ENCODE assay signal across 8 cellular contexts in the genomic region with DNA sequence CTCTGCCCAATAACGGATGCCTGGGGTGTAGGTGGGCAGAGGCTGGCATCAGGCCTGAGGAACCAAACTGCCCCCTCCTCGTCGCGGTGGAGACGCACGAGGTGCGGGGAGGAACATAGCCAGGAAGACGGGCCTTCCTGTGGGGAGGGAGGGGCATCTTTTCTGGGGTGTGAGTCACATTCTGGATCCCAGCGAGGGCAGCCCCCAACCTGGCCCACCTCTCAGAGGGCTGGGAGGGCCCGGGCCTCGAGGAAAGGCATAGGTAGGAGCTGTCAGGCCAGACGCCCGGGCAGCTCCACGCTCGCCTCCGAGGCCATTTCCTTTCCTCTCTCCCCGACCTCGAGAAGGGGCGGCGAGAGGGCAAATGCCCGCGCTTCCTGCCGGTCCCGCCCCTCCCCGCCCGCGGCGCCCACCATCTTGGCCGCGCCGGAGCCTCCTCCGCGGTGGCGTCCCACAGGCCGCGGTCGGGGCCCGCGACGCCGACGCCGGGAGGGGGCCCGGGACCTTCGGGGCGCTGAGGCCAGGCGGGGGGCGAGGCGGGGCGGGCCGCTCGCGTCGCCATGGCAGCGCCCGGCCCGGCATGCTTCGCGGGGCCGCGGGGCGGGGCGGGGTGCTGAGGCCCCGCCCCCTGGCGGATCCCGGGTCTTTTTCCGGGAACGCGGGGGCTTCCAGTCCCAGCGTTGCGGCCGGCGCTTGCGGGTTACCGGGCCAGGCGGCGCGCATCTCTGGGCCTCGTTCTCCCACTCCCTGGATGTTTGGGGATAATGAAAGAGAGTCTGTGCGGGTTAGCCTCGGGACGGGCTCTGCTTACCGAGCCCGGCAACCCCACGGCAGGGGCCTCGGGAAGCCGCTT. TPM values are rescaled to one million over a fixed set of nuclear protein-coding genes. Genes with fewer than 3 reads are reported as not detected.
A peak's percentile ranks its signal among the peaks of the same experiment; 100 is the strongest.
DNase-seq lines count a peak whose midpoint lies in the region; TF ChIP-seq lines count a peak whose summit lies in the region.

No MANE protein-coding gene starts in this region.

- POLR2A ChIA-PET in HEK293 (lab: Yijun Ruan, JAX), result interaction anchor here (0.6 to 5.1 kb wide), 4 partner anchors 11 to 457 kb away, joined by 3 to 45 read pairs (median 4); a partner anchor contains a TSS

- TF ChIP-seq CTCF in HEK293 (tag by site-specific recombination; IDR thresholded peaks at IDR 0.05) (no peak), kidney epithelial cell (IDR thresholded peaks at IDR 0.05; ENCODE audit: insufficient read depth, low read length, poor library complexity, severe bottlenecking) (no peak)

- DNase-seq in NCI-H1930 (lab: John Stamatoyannopoulos, UW) (peak; percentile 50 to 73), kidney epithelial cell (ENCODE audit: low read depth) (no peak), NCI-H187 treated with DMSO at 0.1 percent for 48 hours (lab: John Stamatoyannopoulos, UW) (no peak)
- DNase-seq in activated CD4-positive, CD25-positive, alpha-beta regulatory T cell treated with anti-CD3 and anti-CD28 coated beads, Interleukin-2, amount 50 U/mL, for 16 hours (ENCODE audit: low read depth, low spot score), result peak; percentile 35
- peak; percentile 74 for DNase-seq in central memory CD4-positive, alpha-beta T cell
- peak; percentile 74 for DNase-seq in stimulated activated CD4-positive, alpha-beta T cell treated with anti-CD3 and anti-CD28 coated beads, Interleukin-15, amount 100 ng/mL, for 24 hours

- no peaks in the 10 kb centered on the region for H3K9me3 ChIP-seq in HEK293 (ENCODE audit: control insufficient read depth, insufficient read depth, low read depth, low read length)

- CTCF ChIA-PET in HEK293 (lab: Yijun Ruan, JAX), result interaction anchor here (0.5 to 1.1 kb wide), 3 partner anchors 12 to 176 kb away, joined by 3 to 5 read pairs (median 3); no protein-coding TSS in a partner anchor

- H3K4me3 ChIP-seq in GM08714 (ENCODE audit: low read length) (peak overlapping the region; percentile 81), HEK293 (ENCODE audit: low read depth, low read length) (peak overlapping the region; percentile 67), kidney epithelial cell (ENCODE audit: low read depth, low read length) (peak overlapping the region; percentile 49)

- H3K4me1 ChIP-seq in HEK293 (ENCODE audit: control insufficient read depth, insufficient read depth, low read length), result peaks cover 64% of the 10 kb centered on the region

- H3K27me3 ChIP-seq in kidney epithelial cell (ENCODE audit: control insufficient read depth, insufficient read depth, low read length), result no peaks in the 10 kb centered on the region

- H3K36me3 ChIP-seq in HEK293 (ENCODE audit: control insufficient read depth in 2 of 2, insufficient read depth in 1 of 2, low read length in 2 of 2) (no peaks in the 10 kb centered on the region), kidney epithelial cell (ENCODE audit: control insufficient read depth, insufficient read depth, low read length) (peaks cover 2% of the 10 kb centered on the region)

- peak overlapping the region; percentile 99 for H3K27ac ChIP-seq in HEK293 (ENCODE audit: extremely low read depth, low read depth, low read length)

TF ChIP-seq in HEK293, 187 proteins besides CTCF, POLR2A, EP300 and RAD21 (continues in another document):
- TF ChIP-seq SP3 (tag by site-specific recombination; IDR thresholded peaks at IDR 0.05), result peak; percentile 85
- TF ChIP-seq ZFP41 (tag by site-specific recombination; IDR thresholded peaks at IDR 0.05; ENCODE audit: borderline replicate concordance), result no peak
- TF ChIP-seq ZNF548 (tag by site-specific recombination; IDR thresholded peaks at IDR 0.05), result no peak
- TF ChIP-seq, protein P1, sequence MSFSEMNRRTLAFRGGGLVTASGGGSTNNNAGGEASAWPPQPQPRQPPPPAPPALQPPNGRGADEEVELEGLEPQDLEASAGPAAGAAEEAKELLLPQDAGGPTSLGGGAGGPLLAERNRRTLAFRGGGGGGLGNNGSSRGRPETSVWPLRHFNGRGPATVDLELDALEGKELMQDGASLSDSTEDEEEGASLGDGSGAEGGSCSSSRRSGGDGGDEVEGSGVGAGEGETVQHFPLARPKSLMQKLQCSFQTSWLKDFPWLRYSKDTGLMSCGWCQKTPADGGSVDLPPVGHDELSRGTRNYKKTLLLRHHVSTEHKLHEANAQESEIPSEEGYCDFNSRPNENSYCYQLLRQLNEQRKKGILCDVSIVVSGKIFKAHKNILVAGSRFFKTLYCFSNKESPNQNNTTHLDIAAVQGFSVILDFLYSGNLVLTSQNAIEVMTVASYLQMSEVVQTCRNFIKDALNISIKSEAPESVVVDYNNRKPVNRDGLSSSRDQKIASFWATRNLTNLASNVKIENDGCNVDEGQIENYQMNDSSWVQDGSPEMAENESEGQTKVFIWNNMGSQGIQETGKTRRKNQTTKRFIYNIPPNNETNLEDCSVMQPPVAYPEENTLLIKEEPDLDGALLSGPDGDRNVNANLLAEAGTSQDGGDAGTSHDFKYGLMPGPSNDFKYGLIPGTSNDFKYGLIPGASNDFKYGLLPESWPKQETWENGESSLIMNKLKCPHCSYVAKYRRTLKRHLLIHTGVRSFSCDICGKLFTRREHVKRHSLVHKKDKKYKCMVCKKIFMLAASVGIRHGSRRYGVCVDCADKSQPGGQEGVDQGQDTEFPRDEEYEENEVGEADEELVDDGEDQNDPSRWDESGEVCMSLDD (tag by site-specific recombination; IDR thresholded peaks at IDR 0.05), result peak; percentile 62; the same call in 1 of the 2 replicates
- TF ChIP-seq ZNF600 (tag by site-specific recombination; IDR thresholded peaks at IDR 0.05), result peak; percentile 68
- TF ChIP-seq MEIS1 (CRISPR knock-in tag; IDR thresholded peaks at IDR 0.05; ENCODE audit: borderline replicate concordance), result no peak
- TF ChIP-seq ZNF302 (tag by site-specific recombination; IDR thresholded peaks at IDR 0.05; ENCODE audit: low read depth), result no peak
- TF ChIP-seq ZBTB20 (tag by site-specific recombination; IDR thresholded peaks at IDR 0.05), result peak; percentile 92
- TF ChIP-seq GFI1B (tag by site-specific recombination; IDR thresholded peaks at IDR 0.05), result no peak
- no peak for TF ChIP-seq SCRT2 (tag by site-specific recombination; IDR thresholded peaks at IDR 0.05)
- TF ChIP-seq ZNF416 (tag by site-specific recombination; IDR thresholded peaks at IDR 0.05), result no peak
- TF ChIP-seq, protein P2, sequence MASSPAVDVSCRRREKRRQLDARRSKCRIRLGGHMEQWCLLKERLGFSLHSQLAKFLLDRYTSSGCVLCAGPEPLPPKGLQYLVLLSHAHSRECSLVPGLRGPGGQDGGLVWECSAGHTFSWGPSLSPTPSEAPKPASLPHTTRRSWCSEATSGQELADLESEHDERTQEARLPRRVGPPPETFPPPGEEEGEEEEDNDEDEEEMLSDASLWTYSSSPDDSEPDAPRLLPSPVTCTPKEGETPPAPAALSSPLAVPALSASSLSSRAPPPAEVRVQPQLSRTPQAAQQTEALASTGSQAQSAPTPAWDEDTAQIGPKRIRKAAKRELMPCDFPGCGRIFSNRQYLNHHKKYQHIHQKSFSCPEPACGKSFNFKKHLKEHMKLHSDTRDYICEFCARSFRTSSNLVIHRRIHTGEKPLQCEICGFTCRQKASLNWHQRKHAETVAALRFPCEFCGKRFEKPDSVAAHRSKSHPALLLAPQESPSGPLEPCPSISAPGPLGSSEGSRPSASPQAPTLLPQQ (tag by site-specific recombination; IDR thresholded peaks at IDR 0.05), result peak; percentile 71
- TF ChIP-seq ZNF214 (tag by site-specific recombination; IDR thresholded peaks at IDR 0.05; ENCODE audit: borderline replicate concordance), result no peak
- TF ChIP-seq HOXC10 (CRISPR knock-in tag; IDR thresholded peaks at IDR 0.05), result no peak
- no peak for TF ChIP-seq OSR2 (tag by site-specific recombination; IDR thresholded peaks at IDR 0.05)
- TF ChIP-seq, protein P3, sequence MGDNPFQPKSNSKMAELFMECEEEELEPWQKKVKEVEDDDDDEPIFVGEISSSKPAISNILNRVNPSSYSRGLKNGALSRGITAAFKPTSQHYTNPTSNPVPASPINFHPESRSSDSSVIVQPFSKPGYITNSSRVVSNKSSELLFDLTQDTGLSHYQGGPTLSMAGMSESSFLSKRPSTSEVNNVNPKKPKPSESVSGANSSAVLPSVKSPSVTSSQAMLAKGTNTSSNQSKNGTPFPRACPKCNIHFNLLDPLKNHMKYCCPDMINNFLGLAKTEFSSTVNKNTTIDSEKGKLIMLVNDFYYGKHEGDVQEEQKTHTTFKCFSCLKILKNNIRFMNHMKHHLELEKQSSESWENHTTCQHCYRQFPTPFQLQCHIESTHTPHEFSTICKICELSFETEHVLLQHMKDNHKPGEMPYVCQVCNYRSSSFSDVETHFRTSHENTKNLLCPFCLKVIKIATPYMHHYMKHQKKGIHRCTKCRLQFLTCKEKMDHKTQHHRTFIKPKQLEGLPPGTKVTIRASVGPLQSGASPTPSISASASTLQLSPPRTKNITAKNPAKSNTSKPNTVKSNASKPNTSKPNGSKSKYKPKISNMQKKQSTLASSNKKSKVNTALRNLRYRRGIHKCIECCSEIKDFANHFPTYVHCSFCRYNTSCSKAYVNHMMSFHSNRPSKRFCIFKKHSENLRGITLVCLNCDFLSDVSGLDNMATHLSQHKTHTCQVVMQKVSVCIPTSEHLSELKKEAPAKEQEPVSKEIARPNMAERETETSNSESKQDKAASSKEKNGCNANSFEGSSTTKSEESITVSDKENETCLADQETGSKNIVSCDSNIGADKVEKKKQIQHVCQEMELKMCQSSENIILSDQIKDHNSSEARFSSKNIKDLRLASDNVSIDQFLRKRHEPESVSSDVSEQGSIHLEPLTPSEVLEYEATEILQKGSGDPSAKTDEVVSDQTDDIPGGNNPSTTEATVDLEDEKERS (tag by site-specific recombination; IDR thresholded peaks at IDR 0.05), result no peak
- peak; percentile 43; the same call in 1 of the 2 replicates for TF ChIP-seq ZBTB1 (tag by site-specific recombination; IDR thresholded peaks at IDR 0.05)
- 0 out of 2 replicates have a peak, but pooled peaks have one; percentile 60 for TF ChIP-seq ZFP37 (tag by site-specific recombination; IDR thresholded peaks at IDR 0.05)
- TF ChIP-seq ZNF23 (tag by site-specific recombination; IDR thresholded peaks at IDR 0.05; ENCODE audit: borderline replicate concordance), result no peak
- TF ChIP-seq, protein P4, sequence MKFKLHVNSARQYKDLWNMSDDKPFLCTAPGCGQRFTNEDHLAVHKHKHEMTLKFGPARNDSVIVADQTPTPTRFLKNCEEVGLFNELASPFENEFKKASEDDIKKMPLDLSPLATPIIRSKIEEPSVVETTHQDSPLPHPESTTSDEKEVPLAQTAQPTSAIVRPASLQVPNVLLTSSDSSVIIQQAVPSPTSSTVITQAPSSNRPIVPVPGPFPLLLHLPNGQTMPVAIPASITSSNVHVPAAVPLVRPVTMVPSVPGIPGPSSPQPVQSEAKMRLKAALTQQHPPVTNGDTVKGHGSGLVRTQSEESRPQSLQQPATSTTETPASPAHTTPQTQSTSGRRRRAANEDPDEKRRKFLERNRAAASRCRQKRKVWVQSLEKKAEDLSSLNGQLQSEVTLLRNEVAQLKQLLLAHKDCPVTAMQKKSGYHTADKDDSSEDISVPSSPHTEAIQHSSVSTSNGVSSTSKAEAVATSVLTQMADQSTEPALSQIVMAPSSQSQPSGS (tag by site-specific recombination; IDR thresholded peaks at IDR 0.05; ENCODE audit: low read depth), result no peak

RNA-seq across cellular contexts. Expression of a gene that starts 13.2 kb away (rescaled TPM):
- total RNA-seq in kidney epithelial cell, result 31.3 and 35.0 TPM in 2 replicates

Comparison
In these comparisons a context has a peak if more than half of its experiments do, and no peak if none do; other contexts are left out.
1. DNase-seq: peak in NCI-H1930 (2 of 2), activated CD4-positive, CD25-positive, alpha-beta regulatory T cell treated with anti-CD3 and anti-CD28 coated beads, Interleukin-2, amount 50 U/mL, for 16 hours (single experiment), central memory CD4-positive, alpha-beta T cell (single experiment) and stimulated activated CD4-positive, alpha-beta T cell treated with anti-CD3 and anti-CD28 coated beads, Interleukin-15, amount 100 ng/mL, for 24 hours (single experiment); none in kidney epithelial cell (single experiment) and NCI-H187 treated with DMSO at 0.1 percent for 48 hours (single experiment).
2. Peak in every context shown above with its lines, with median percentiles within 50 percentile points of each other: H3K4me3 ChIP-seq.